9 cellular contexts compared by ENCODE assay signal in genomic region chr12:4355843-4356327, GRCh38. TPM values are rescaled to one million over a fixed set of nuclear protein-coding genes. Genes with fewer than 3 reads are reported as not detected.
DNase-seq lines count a peak whose midpoint lies in the region; ATAC-seq and TF ChIP-seq lines count a peak whose summit lies in the region.
"Had no signal": no experiment of that assay in that cellular context is flagged by ENCODE, and none has a peak within 500 bp of the region (broad histone marks: within the 10 kb centered on the region; RNA-seq: fewer than 3 reads in every experiment).

No MANE protein-coding gene starts in this region.

- peaks cover 4% of the 10 kb centered on the region in 2 donors for H3K4me1 Mint-ChIP-seq in natural killer cell treated with Interleukin-12 subunit alpha and Interleukin-12 subunit beta and Interleukin-15 and Interleukin-18, amount 100 ng/mL, for 72 hours (ENCODE audit: low read depth in 2 of 2)

- H3K9me3 Mint-ChIP-seq in natural killer cell treated with Interleukin-12 subunit alpha and Interleukin-12 subunit beta and Interleukin-15 and Interleukin-18, amount 100 ng/mL, for 72 hours = no peaks in the 10 kb centered on the region

- dilution Hi-C loops in mammary epithelial cell (cut with HindIII; ENCODE audit: low sequenced_read_pairs) = no loop called here

- intact Hi-C loops in mammary epithelial cell (cut with micrococcal nuclease) = no loop called here

- H4K20me1 ChIP-seq in mammary epithelial cell (ENCODE audit: insufficient read depth, low read length) = no peaks in the 10 kb centered on the region

- H3K27me3 ChIP-seq in H7 (ENCODE audit: control insufficient read depth, insufficient read depth, low read length) = no peaks in the 10 kb centered on the region
- H3K27me3 ChIP-seq in mammary epithelial cell (ENCODE audit: insufficient read depth, low read length) = no peaks in the 10 kb centered on the region

- H3K36me3 ChIP-seq in H7 (replicated peaks; ENCODE audit: control insufficient read depth, insufficient read depth, low read length) = peaks cover 2% of the 10 kb centered on the region
- H3K36me3 ChIP-seq in mammary epithelial cell (ENCODE audit: insufficient read depth, low read length) = peaks cover 29% of the 10 kb centered on the region

- in situ Hi-C loops in mammary epithelial cell (cut with MboI; ENCODE audit: low sequenced_read_pairs in 2 of 2) = no loop called here

- 100% methylated on average over 1 of the region's 1 CpG for WGBS in mammary epithelial cell (ENCODE audit: low coverage, missing lambda C conversion rate)

- no peaks in the 10 kb centered on the region for H3K79me2 ChIP-seq in mammary epithelial cell (ENCODE audit: insufficient read depth, low read length)

- BruUV-seq in mammary epithelial cell (replicated peaks; lab: Mats Ljungman, UMichigan) = no TSS peak

- H3K9me3 ChIP-seq in mammary epithelial cell (replicated peaks; ENCODE audit: insufficient read depth, low read length) = no peaks in the 10 kb centered on the region
- H3K9me3 ChIP-seq: HAP-1 had no signal

- peak overlapping the region in 1 of 2 donors; percentile 55 for H3K27ac Mint-ChIP-seq in natural killer cell treated with Interleukin-12 subunit alpha and Interleukin-12 subunit beta and Interleukin-15 and Interleukin-18, amount 100 ng/mL, for 72 hours

- no peaks in the 10 kb centered on the region for H3K27me3 Mint-ChIP-seq in natural killer cell treated with Interleukin-12 subunit alpha and Interleukin-12 subunit beta and Interleukin-15 and Interleukin-18, amount 100 ng/mL, for 72 hours

- peak; percentile 32 to 53 for ATAC-seq in natural killer cell treated with Interleukin-12 subunit alpha and Interleukin-12 subunit beta and Interleukin-15 and Interleukin-18, amount 100 ng/mL, for 72 hours
- no peak for ATAC-seq in GM21367 (IDR thresholded peaks at IDR 0.05; ENCODE audit: unreplicated experiment)

- peak; percentile 39 to 50 for DNase-seq in AML-193 (lab: John Stamatoyannopoulos, UW)
- peak; percentile 64 for DNase-seq in H7
- peak; percentile 39 for DNase-seq in SW480 (ENCODE audit: low spot score)
- peak; percentile 9 for DNase-seq in mammary epithelial cell
- no peak for DNase-seq in natural killer cell treated with Interleukin-12 subunit alpha and Interleukin-12 subunit beta and Interleukin-15 and Interleukin-18, amount 100 ng/mL, for 72 hours (ENCODE audit: low spot score)
- DNase-seq in pons (ENCODE audit: low spot score) = no peak
- DNase-seq in NCI-H128 (lab: John Stamatoyannopoulos, UW; ENCODE audit: unreplicated experiment) = no peak

- no peak overlapping the region for H3K9ac ChIP-seq in mammary epithelial cell (ENCODE audit: insufficient read depth, low read length)

- no peak overlapping the region for H3K27ac ChIP-seq in mammary epithelial cell (ENCODE audit: insufficient read depth, low read depth, low read length)

- H3K36me3 Mint-ChIP-seq in natural killer cell treated with Interleukin-12 subunit alpha and Interleukin-12 subunit beta and Interleukin-15 and Interleukin-18, amount 100 ng/mL, for 72 hours = peaks cover 12% of the 10 kb centered on the region

- H3K4me3 ChIP-seq in H7 (ENCODE audit: insufficient read depth, low read depth, low read length) (no peak overlapping the region), mammary epithelial cell (replicated peaks in 1 of 3; ENCODE audit: insufficient read depth in 1 of 3, low read depth in 2 of 3, low read length in 3 of 3) (no peak overlapping the region)
- H3K4me3 ChIP-seq: HAP-1 had no signal

- TF ChIP-seq CTCF in mammary epithelial cell (conservative IDR thresholded peaks at IDR 0.05 in 1 of 2, IDR thresholded peaks at IDR 0.05 in 1 of 2; ENCODE audit: extremely low read depth in 1 of 2, insufficient read depth in 1 of 2, low read depth in 1 of 2, low read length in 2 of 2) = peak; percentile 61 to 63

- no peak overlapping the region for H3K4me3 Mint-ChIP-seq in natural killer cell treated with Interleukin-12 subunit alpha and Interleukin-12 subunit beta and Interleukin-15 and Interleukin-18, amount 100 ng/mL, for 72 hours

- no peak overlapping the region for H2AFZ ChIP-seq in mammary epithelial cell (ENCODE audit: low read depth, low read length)

- no peaks in the 10 kb centered on the region for H3K4me1 ChIP-seq in mammary epithelial cell (ENCODE audit: insufficient read depth, low read length)
- H3K4me1 ChIP-seq: HAP-1 had no signal

- CTCF ChIA-PET in mammary epithelial cell (lab: Charles Lee; ENCODE audit: low non-redundant PET) = no interaction called here

- no peak overlapping the region for H3K4me2 ChIP-seq in mammary epithelial cell (ENCODE audit: insufficient read depth, low read depth, low read length)

RNA-seq across cellular contexts. Expression of gene FGF23, which starts 23.6 kb away (rescaled TPM):
- total RNA-seq in H7 (2014; rRNA removed; shearing (Covaris generic)) = 0.17 and 0.37 TPM in 2 replicates
- not detected for total RNA-seq in mammary epithelial cell
- polyA plus RNA-seq in mammary epithelial cell = not detected
- not detected for polyA minus RNA-seq in mammary epithelial cell
- total RNA-seq in natural killer cell treated with Interleukin-12 subunit alpha and Interleukin-12 subunit beta and Interleukin-15 and Interleukin-18, amount 100 ng/mL, for 72 hours = not detected

RNA-seq across cellular contexts. Expression of gene TIGAR, which starts 34.9 kb away (rescaled TPM):
- total RNA-seq in H7 (2014; rRNA removed; shearing (Covaris generic)) = 2.6 and 3.4 TPM in 2 replicates
- 10 to 100 TPM; 42.8 to 68.2 TPM for total RNA-seq in mammary epithelial cell
- 15.5 TPM for polyA plus RNA-seq in mammary epithelial cell
- 3.8 TPM for polyA minus RNA-seq in mammary epithelial cell
- total RNA-seq in natural killer cell treated with Interleukin-12 subunit alpha and Interleukin-12 subunit beta and Interleukin-15 and Interleukin-18, amount 100 ng/mL, for 72 hours = 10 to 100 TPM in 1 of 2 donors, 1 to 10 TPM in 1; 7.4 to 10.2 TPM

Comparison
In these comparisons a context has a peak if more than half of its experiments do, and no peak if none do; other contexts are left out.
1. DNase-seq: peak in AML-193 (2 of 2), H7 (single experiment), SW480 (single experiment) and mammary epithelial cell (single experiment); none in natural killer cell treated with Interleukin-12 subunit alpha and Interleukin-12 subunit beta and Interleukin-15 and Interleukin-18, amount 100 ng/mL, for 72 hours (single experiment), pons (single experiment) and NCI-H128 (single experiment).